In genomic region chr15:86300371-86301106, GRCh38 we compare ENCODE assay signal across 15 cellular contexts.
"Had no signal": no experiment of that assay in that cellular context is flagged by ENCODE, and none has a peak within 500 bp of the region (broad histone marks: within the 10 kb centered on the region; RNA-seq: fewer than 3 reads in every experiment).

No MANE protein-coding gene starts in this region.

- H3K4me1 Mint-ChIP-seq: nephron progenitor cell, T-helper 17 cell had no signal

- H3K36me3 Mint-ChIP-seq: brain had no signal

- H3K27me3 ChIP-seq: adrenal gland, esophagus squamous epithelium, testis had no signal

- H3K36me3 ChIP-seq: adrenal gland, esophagus squamous epithelium, heart right ventricle, left ventricle myocardium inferior had no signal

- ATAC-seq: heart right ventricle, T-helper 17 cell had no signal

- H3K4me3 Mint-ChIP-seq: brain; nephron progenitor cell; stimulated activated naive CD8-positive, alpha-beta T cell treated with anti-CD3 and anti-CD28 coated beads, Interleukin-15, Interleukin-2, amounts not matched to agents 100 ng/mL and 50 ng/mL, for 24 hours; T-helper 17 cell had no signal

- H3K4me3 ChIP-seq: adrenal gland, esophagus squamous epithelium, heart right ventricle, left ventricle myocardium inferior, testis had no signal

- DNase-seq: activated CD4-positive, alpha-beta T cell treated with anti-CD3 and anti-CD28 coated beads, Interleukin-2, amount 50 U/mL, for 1 hour; activated naive CD4-positive, alpha-beta T cell treated with anti-CD3 and anti-CD28 coated beads, Interleukin-2, amount 50 U/mL, for 16 hours; activated T-cell treated with anti-CD3 and anti-CD28 coated beads, Interleukin-2, amount 50 U/mL, for 1 hour; adrenal gland; esophagus squamous epithelium; foreskin melanocyte; heart right ventricle; left ventricle myocardium inferior; nephron progenitor cell; stimulated activated CD4-positive, alpha-beta T cell treated with anti-CD3 and anti-CD28 coated beads, Interleukin-4, amount 100 ng/mL, for 1 hour; stimulated activated CD8-positive, alpha-beta memory T cell treated with anti-CD3 and anti-CD28 coated beads, Interleukin-4, amount 100 ng/mL, for 48 hours; T-helper 17 cell; testis had no signal

- H3K4me1 ChIP-seq: adrenal gland, heart right ventricle, left ventricle myocardium inferior, testis had no signal

- H3K9me3 Mint-ChIP-seq: brain; nephron progenitor cell; stimulated activated naive CD8-positive, alpha-beta T cell treated with anti-CD3 and anti-CD28 coated beads, Interleukin-15, Interleukin-2, amounts not matched to agents 100 ng/mL and 50 ng/mL, for 24 hours had no signal

- H3K27ac ChIP-seq: adrenal gland, heart right ventricle, left ventricle myocardium inferior, testis had no signal

- H3K27ac Mint-ChIP-seq: nephron progenitor cell; stimulated activated naive CD8-positive, alpha-beta T cell treated with anti-CD3 and anti-CD28 coated beads, Interleukin-15, Interleukin-2, amounts not matched to agents 100 ng/mL and 50 ng/mL, for 24 hours; T-helper 17 cell had no signal

- H3K27me3 Mint-ChIP-seq: brain had no signal

- H3K9me3 ChIP-seq: adrenal gland, esophagus squamous epithelium, heart right ventricle, left ventricle myocardium inferior, testis had no signal
